ENCODE assay signal across 17 cellular contexts in genomic region chr13:51924756-51925544, GRCh38.
DNase-seq lines count a peak whose midpoint lies in the region; ATAC-seq and TF ChIP-seq lines count a peak whose summit lies in the region.
"Had no signal": no experiment of that assay in that cellular context is flagged by ENCODE, and none has a peak within 500 bp of the region (broad histone marks: within the 10 kb centered on the region; RNA-seq: fewer than 3 reads in every experiment).

No MANE protein-coding gene starts in this region.

- intact Hi-C loops in posterior vena cava (cut with DNase I) = no loop called here

- H3K9me3 Mint-ChIP-seq in activated T-cell treated with anti-CD3 and anti-CD28 coated beads, Interleukin-2, amount 50 U/mL, for 72 hours = no peaks in the 10 kb centered on the region
- H3K9me3 Mint-ChIP-seq in WTC11 = no peaks in the 10 kb centered on the region
- H3K9me3 Mint-ChIP-seq: CD14-positive monocyte, GM23338, HFFc6 had no signal

- H3K4me3 Mint-ChIP-seq in activated T-cell treated with anti-CD3 and anti-CD28 coated beads, Interleukin-2, amount 50 U/mL, for 72 hours = no peak overlapping the region
- H3K4me3 Mint-ChIP-seq in WTC11 = no peak overlapping the region
- H3K4me3 Mint-ChIP-seq: CD14-positive monocyte, GM23338, HFFc6 had no signal

- H3K36me3 Mint-ChIP-seq in activated T-cell treated with anti-CD3 and anti-CD28 coated beads, Interleukin-2, amount 50 U/mL, for 72 hours (ENCODE audit: insufficient read depth in 2 of 2) = no peaks in the 10 kb centered on the region
- H3K36me3 Mint-ChIP-seq in WTC11 = no peaks in the 10 kb centered on the region
- H3K36me3 Mint-ChIP-seq: CD14-positive monocyte had no signal

- POLR2A ChIA-PET in WTC11 (lab: Charles Lee) = no interaction called here

- DNase-seq in activated T-cell treated with anti-CD3 and anti-CD28 coated beads, Interleukin-2, amount 50 U/mL, for 72 hours = no peak
- no peak for DNase-seq in activated T-cell treated with anti-CD3 and anti-CD28 coated beads, Interleukin-2, amount 50 U/mL, for 48 hours
- DNase-seq in DMS53 (lab: John Stamatoyannopoulos, UW) (peak; percentile 56), WTC11 (ENCODE audit: low spot score) (no peak), posterior vena cava (ENCODE audit: low spot score) (peak; percentile 14), GM03348 (ENCODE audit: low spot score) (no peak), SHP77 treated with DMSO at 0.1 percent for 48 hours (lab: John Stamatoyannopoulos, UW) (no peak)
- DNase-seq: Calu3, DMS79 treated with DMSO at 0.1 percent for 48 hours, HFFc6, MG63, NCI-H187 treated with DMSO at 0.1 percent for 48 hours, NCI-H2171, NCI-H510A had no signal

- CTCF ChIA-PET in WTC11 (lab: Charles Lee) = interaction anchor here (1.1 kb wide), 2 partner anchors 11 to 29 kb away, joined by 4 read pairs; no protein-coding TSS in a partner anchor

- H3K27me3 Mint-ChIP-seq in activated T-cell treated with anti-CD3 and anti-CD28 coated beads, Interleukin-2, amount 50 U/mL, for 72 hours (ENCODE audit: low read depth) = peaks cover 6% of the 10 kb centered on the region
- H3K27me3 Mint-ChIP-seq in WTC11 (ENCODE audit: low read depth) = no peaks in the 10 kb centered on the region

- H3K4me1 Mint-ChIP-seq in activated T-cell treated with anti-CD3 and anti-CD28 coated beads, Interleukin-2, amount 50 U/mL, for 72 hours (ENCODE audit: low read depth) = peaks cover 25% of the 10 kb centered on the region
- H3K4me1 Mint-ChIP-seq in WTC11 = no peaks in the 10 kb centered on the region
- H3K4me1 Mint-ChIP-seq: CD14-positive monocyte had no signal

- ATAC-seq in activated T-cell treated with anti-CD3 and anti-CD28 coated beads, Interleukin-2, amount 50 U/mL, for 72 hours (replicated peaks in 1 of 2) = no peak
- ATAC-seq in WTC11 (no peak), GM19351 (IDR thresholded peaks at IDR 0.05; ENCODE audit: unreplicated experiment) (no peak)

- H3K27ac Mint-ChIP-seq in activated T-cell treated with anti-CD3 and anti-CD28 coated beads, Interleukin-2, amount 50 U/mL, for 72 hours = peak overlapping the region; percentile 15
- H3K27ac Mint-ChIP-seq in WTC11 = 0 out of 2 replicates have a peak overlapping the region, but pooled peaks have one; percentile 15
- H3K27ac Mint-ChIP-seq: CD14-positive monocyte, GM23338, HFFc6 had no signal

- no peak for TF ChIP-seq CTCF in WTC11 (IDR thresholded peaks at IDR 0.05)

TF ChIP-seq in WTC11, 78 proteins besides CTCF, POLR2A, EP300 and RAD21:
- TF ChIP-seq USF1 (CRISPR knock-in tag; IDR thresholded peaks at IDR 0.05) = no peak
- no peak for TF ChIP-seq ELF4 (CRISPR knock-in tag; IDR thresholded peaks at IDR 0.05; ENCODE audit: low read depth)
- no peak for TF ChIP-seq MXD4 (CRISPR knock-in tag; IDR thresholded peaks at IDR 0.05; ENCODE audit: borderline replicate concordance)
- no peak for TF ChIP-seq EMX1 (CRISPR knock-in tag; IDR thresholded peaks at IDR 0.05)
- TF ChIP-seq JUN (CRISPR knock-in tag; IDR thresholded peaks at IDR 0.05) = no peak
- no peak for TF ChIP-seq USF2 (CRISPR knock-in tag; IDR thresholded peaks at IDR 0.05)
- TF ChIP-seq GRHL2 (CRISPR knock-in tag; IDR thresholded peaks at IDR 0.05; ENCODE audit: insufficient replicate concordance, severe bottlenecking) = no peak
- TF ChIP-seq NFYB (CRISPR knock-in tag; conservative IDR thresholded peaks at IDR 0.05; ENCODE audit: low read depth) = no peak
- no peak for TF ChIP-seq ZNF532 (CRISPR knock-in tag; IDR thresholded peaks at IDR 0.05; ENCODE audit: borderline replicate concordance)
- no peak for TF ChIP-seq CBFB (CRISPR knock-in tag; IDR thresholded peaks at IDR 0.05; ENCODE audit: low read depth)
- TF ChIP-seq HMGXB4 (CRISPR knock-in tag; IDR thresholded peaks at IDR 0.05) = no peak
- no peak for TF ChIP-seq NR2C2 (CRISPR knock-in tag; IDR thresholded peaks at IDR 0.05)
- TF ChIP-seq ZNF317 (CRISPR knock-in tag; IDR thresholded peaks at IDR 0.05; ENCODE audit: borderline replicate concordance, low read depth) = no peak

Comparison
In these comparisons a context has a peak if more than half of its experiments do, and no peak if none do; other contexts are left out.
1. DNase-seq: peak in DMS53 (single experiment) and posterior vena cava (single experiment); none in activated T-cell treated with anti-CD3 and anti-CD28 coated beads, Interleukin-2, amount 50 U/mL, for 72 hours (0 of 2), activated T-cell treated with anti-CD3 and anti-CD28 coated beads, Interleukin-2, amount 50 U/mL, for 48 hours (0 of 2), WTC11 (single experiment), GM03348 (single experiment) and SHP77 treated with DMSO at 0.1 percent for 48 hours (single experiment).